8 cellular contexts compared by ENCODE assay signal in the genomic region with DNA sequence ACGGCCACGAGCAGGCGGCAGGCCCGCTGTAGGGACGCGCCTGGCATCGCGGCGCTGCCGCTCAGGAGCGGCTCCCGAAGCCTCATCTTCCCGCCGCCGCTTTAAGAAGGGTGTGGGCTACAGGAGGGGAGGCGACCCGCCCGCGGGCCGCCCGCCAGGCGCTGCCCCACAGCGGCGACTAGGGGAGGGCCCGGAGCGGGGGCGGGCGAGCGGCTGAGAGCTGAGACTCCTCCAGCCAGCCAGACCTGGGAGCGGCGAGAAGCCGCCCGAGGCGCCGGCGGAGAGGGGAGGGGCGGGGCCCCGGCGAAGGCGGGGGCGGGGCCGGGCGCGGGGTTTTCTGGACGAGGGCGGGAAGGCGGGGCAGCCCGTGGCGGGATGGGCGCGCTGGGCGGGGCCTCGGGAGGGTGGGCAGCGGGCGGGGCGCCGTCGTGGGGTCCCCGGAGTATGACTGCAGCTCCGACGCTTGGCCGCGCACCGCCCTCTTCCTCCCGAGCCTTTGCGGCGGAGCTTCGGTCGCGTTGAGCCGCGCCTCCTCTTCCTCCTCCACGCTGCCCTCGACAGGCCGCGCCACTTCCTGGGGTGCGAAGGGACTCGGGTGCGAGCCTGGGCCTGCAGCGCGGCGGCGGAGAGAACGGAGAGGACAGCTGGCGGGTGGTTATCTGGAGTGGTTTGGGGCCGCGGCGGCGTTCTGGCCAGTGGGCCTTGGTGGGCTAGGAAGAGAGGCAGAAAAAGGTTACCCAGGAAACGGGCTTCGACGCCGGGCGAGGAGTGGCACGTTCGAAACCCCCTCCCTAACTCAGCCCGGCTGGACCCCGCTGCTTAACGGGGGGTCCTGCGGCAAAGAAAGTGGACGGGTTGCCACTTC. TPM values are rescaled to one million over a fixed set of nuclear protein-coding genes. Genes with fewer than 3 reads are reported as not detected.
DNase-seq lines count a peak whose midpoint lies in the region; ATAC-seq and TF ChIP-seq lines count a peak whose summit lies in the region.

Gene B4GALT1, minus strand, starts transcription at position 253 of the 865 bp plus-strand sequence. Its CDS starts 167 bp downstream, at position 86.

- H3K4me3 ChIP-seq in epithelial cell of proximal tubule (ENCODE audit: low read depth, low read length) (peak within 1 kb of the TSS; percentile 94), mucosa of rectum (ENCODE audit: low read length in 2 of 2) (peak within 1 kb of the TSS; percentile 78 to 93)

- peaks cover 39% of the 10 kb centered on the region in 2 donors for H3K4me1 ChIP-seq in mucosa of rectum (ENCODE audit: control insufficient read depth in 2 of 2, insufficient read depth in 2 of 2, low read length in 2 of 2)

- H3K27ac ChIP-seq in mucosa of rectum (ENCODE audit: low read depth in 2 of 2, low read length in 2 of 2), result peak within 1 kb of the TSS; percentile 97

- no peaks in the 10 kb centered on the region for H3K36me3 Mint-ChIP-seq in IgD-negative memory B cell

- ATAC-seq in GM21529 (IDR thresholded peaks at IDR 0.05; ENCODE audit: unreplicated experiment), result peak; percentile 54

- peaks cover 22 to 38% (median 31%) of the 10 kb centered on the region in 3 donors for H3K4me1 Mint-ChIP-seq in IgD-negative memory B cell

- peak within 1 kb of the TSS; percentile 92 to 99 (median 95) for H3K27ac Mint-ChIP-seq in IgD-negative memory B cell

- H3K36me3 ChIP-seq in mucosa of rectum (ENCODE audit: control insufficient read depth in 2 of 2, insufficient read depth in 2 of 2, low read length in 2 of 2), result no peaks in the 10 kb centered on the region

- no peaks in the 10 kb centered on the region for H3K27me3 ChIP-seq in mucosa of rectum (ENCODE audit: control insufficient read depth in 2 of 2, insufficient read depth in 2 of 2, low read length in 2 of 2)

- TF ChIP-seq CTCF in epithelial cell of proximal tubule (conservative IDR thresholded peaks at IDR 0.05; ENCODE audit: low read depth, low read length), result no peak

- H3K9me3 Mint-ChIP-seq in IgD-negative memory B cell, result no peaks in the 10 kb centered on the region

- DNase-seq in DMS153 (lab: John Stamatoyannopoulos, UW) (peak; percentile 69), epithelial cell of proximal tubule (ENCODE audit: low read depth) (no peak)
- peak; percentile 99 for DNase-seq in activated T-cell treated with anti-CD3 and anti-CD28 coated beads, Interleukin-2, amount 50 U/mL, for 1 hour
- peak; percentile 88 to 96 for DNase-seq in stimulated activated CD8-positive, alpha-beta memory T cell treated with anti-CD3 and anti-CD28 coated beads, Interleukin-4, amount 100 ng/mL, for 4 hours (ENCODE audit: low read depth in 2 of 2, low spot score in 1 of 2)

- H3K9me3 ChIP-seq in mucosa of rectum (ENCODE audit: control insufficient read depth in 2 of 2, low read length in 2 of 2), result no peaks in the 10 kb centered on the region

- H3K27me3 Mint-ChIP-seq in IgD-negative memory B cell, result no peaks in the 10 kb centered on the region

- peak within 1 kb of the TSS; percentile 85 to 97 for H3K9ac ChIP-seq in mucosa of rectum (ENCODE audit: low read depth in 1 of 2, low read length in 2 of 2)

- peak within 1 kb of the TSS; percentile 91 to 97 (median 94) for H3K4me3 Mint-ChIP-seq in IgD-negative memory B cell

TF ChIP-seq in PFSK-1, 5 proteins besides CTCF, POLR2A, EP300 and RAD21:
- TF ChIP-seq POLR2AphosphoS5 (IDR thresholded peaks at IDR 0.05; ENCODE audit: low read depth, low read length) (peak; percentile 33; the same call in 1 of the 2 replicates), SIN3A (IDR thresholded peaks at IDR 0.05; ENCODE audit: borderline replicate concordance, insufficient read depth, low read length) (0 out of 2 replicates have a peak, but pooled peaks have one; percentile 18), TAF1 (IDR thresholded peaks at IDR 0.05; ENCODE audit: borderline replicate concordance, insufficient read depth, low read length) (no peak), FOXP2 (optimal IDR thresholded peaks at IDR 0.05; ENCODE audit: borderline replicate concordance, extremely low read depth, extremely low read length, insufficient read depth) (no peak)
- TF ChIP-seq, protein P1, sequence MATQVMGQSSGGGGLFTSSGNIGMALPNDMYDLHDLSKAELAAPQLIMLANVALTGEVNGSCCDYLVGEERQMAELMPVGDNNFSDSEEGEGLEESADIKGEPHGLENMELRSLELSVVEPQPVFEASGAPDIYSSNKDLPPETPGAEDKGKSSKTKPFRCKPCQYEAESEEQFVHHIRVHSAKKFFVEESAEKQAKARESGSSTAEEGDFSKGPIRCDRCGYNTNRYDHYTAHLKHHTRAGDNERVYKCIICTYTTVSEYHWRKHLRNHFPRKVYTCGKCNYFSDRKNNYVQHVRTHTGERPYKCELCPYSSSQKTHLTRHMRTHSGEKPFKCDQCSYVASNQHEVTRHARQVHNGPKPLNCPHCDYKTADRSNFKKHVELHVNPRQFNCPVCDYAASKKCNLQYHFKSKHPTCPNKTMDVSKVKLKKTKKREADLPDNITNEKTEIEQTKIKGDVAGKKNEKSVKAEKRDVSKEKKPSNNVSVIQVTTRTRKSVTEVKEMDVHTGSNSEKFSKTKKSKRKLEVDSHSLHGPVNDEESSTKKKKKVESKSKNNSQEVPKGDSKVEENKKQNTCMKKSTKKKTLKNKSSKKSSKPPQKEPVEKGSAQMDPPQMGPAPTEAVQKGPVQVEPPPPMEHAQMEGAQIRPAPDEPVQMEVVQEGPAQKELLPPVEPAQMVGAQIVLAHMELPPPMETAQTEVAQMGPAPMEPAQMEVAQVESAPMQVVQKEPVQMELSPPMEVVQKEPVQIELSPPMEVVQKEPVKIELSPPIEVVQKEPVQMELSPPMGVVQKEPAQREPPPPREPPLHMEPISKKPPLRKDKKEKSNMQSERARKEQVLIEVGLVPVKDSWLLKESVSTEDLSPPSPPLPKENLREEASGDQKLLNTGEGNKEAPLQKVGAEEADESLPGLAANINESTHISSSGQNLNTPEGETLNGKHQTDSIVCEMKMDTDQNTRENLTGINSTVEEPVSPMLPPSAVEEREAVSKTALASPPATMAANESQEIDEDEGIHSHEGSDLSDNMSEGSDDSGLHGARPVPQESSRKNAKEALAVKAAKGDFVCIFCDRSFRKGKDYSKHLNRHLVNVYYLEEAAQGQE (IDR thresholded peaks at IDR 0.05; ENCODE audit: insufficient read depth in 1 of 2, low read depth in 2 of 2, low read length in 2 of 2), result no peak

RNA-seq across cellular contexts. Expression of gene B4GALT1, which starts in this region (rescaled TPM):
- polyA plus RNA-seq in IgD-negative memory B cell, result 55.1 TPM
- 47.9 TPM for polyA plus RNA-seq in PFSK-1 (2012; ENCODE audit: insufficient read length, low read depth)
- total RNA-seq in epithelial cell of proximal tubule, result 44.5 and 60.7 TPM in 2 replicates
